Comparison of ENCODE assay signal across 13 cellular contexts in genomic region chr11:121670792-121671275, GRCh38.
DNase-seq lines count a peak whose midpoint lies in the region; ATAC-seq and TF ChIP-seq lines count a peak whose summit lies in the region.
"Had no signal": no experiment of that assay in that cellular context is flagged by ENCODE, and none has a peak within 500 bp of the region (broad histone marks: within the 10 kb centered on the region; RNA-seq: fewer than 3 reads in every experiment).

No MANE protein-coding gene starts in this region.

- TF ChIP-seq POLR2A in breast epithelium (IDR thresholded peaks at IDR 0.05) (no peak), tibial nerve (IDR thresholded peaks at IDR 0.05) (no peak)

- H3K4me3 Mint-ChIP-seq in MCF 10A (ENCODE audit: unreplicated experiment) (no peak overlapping the region), brain (peak overlapping the region; percentile 0 to 83 (median 32)), nephron progenitor cell (no peak overlapping the region)
- H3K4me3 Mint-ChIP-seq: activated naive CD4-positive, alpha-beta T cell treated with anti-CD3 and anti-CD28 coated beads, Interleukin-2, amount 50 U/mL, for 24 hours had no signal

- H3K9me3 ChIP-seq in breast epithelium: no peaks in the 10 kb centered on the region
- H3K9me3 ChIP-seq in tibial nerve: no peaks in the 10 kb centered on the region

- H3K36me3 Mint-ChIP-seq in MCF 10A (ENCODE audit: insufficient read depth, unreplicated experiment) (no peaks in the 10 kb centered on the region), brain (no peaks in the 10 kb centered on the region), nephron progenitor cell (ENCODE audit: low read depth) (no peaks in the 10 kb centered on the region)
- H3K36me3 Mint-ChIP-seq: activated naive CD4-positive, alpha-beta T cell treated with anti-CD3 and anti-CD28 coated beads, Interleukin-2, amount 50 U/mL, for 24 hours had no signal

- DNase-seq in breast epithelium (ENCODE audit: low spot score in 2 of 2) (no peak), MCF 10A (ENCODE audit: unreplicated experiment) (no peak), nephron progenitor cell (no peak), tibial nerve (ENCODE audit: low spot score in 2 of 2) (no peak), retina (no peak), LoVo (ENCODE audit: low spot score) (no peak)
- DNase-seq: ACHN, DMS53 had no signal

- 29 to 36% methylated on average over 5 of the region's 5 CpGs for WGBS in tibial nerve, 2 donors

- H3K9me3 Mint-ChIP-seq in MCF 10A (ENCODE audit: unreplicated experiment) (no peaks in the 10 kb centered on the region), brain (peaks cover 0 to 14% (median 6%) of the 10 kb centered on the region in 5 experiments), nephron progenitor cell (peaks cover 4% of the 10 kb centered on the region)
- H3K9me3 Mint-ChIP-seq: activated naive CD4-positive, alpha-beta T cell treated with anti-CD3 and anti-CD28 coated beads, Interleukin-2, amount 50 U/mL, for 24 hours had no signal

- ATAC-seq in GM19023 (IDR thresholded peaks at IDR 0.05; ENCODE audit: unreplicated experiment): no peak
- ATAC-seq: GM12878 had no signal

- intact Hi-C loops in breast epithelium (cut with DNase I; ENCODE audit: low total_unique reads) (no loop called here), MCF 10A (cut with micrococcal nuclease) (no loop called here)

- no peaks in the 10 kb centered on the region for H3K36me3 ChIP-seq in breast epithelium
- no peaks in the 10 kb centered on the region for H3K36me3 ChIP-seq in tibial nerve

- TF ChIP-seq CTCF in breast epithelium (IDR thresholded peaks at IDR 0.05): no peak
- no peak for TF ChIP-seq CTCF in MCF 10A (IDR thresholded peaks at IDR 0.05; ENCODE audit: unreplicated experiment)
- TF ChIP-seq CTCF in brain (conservative IDR thresholded peaks at IDR 0.05): no peak
- no peak for TF ChIP-seq CTCF in nephron progenitor cell (IDR thresholded peaks at IDR 0.05)
- TF ChIP-seq CTCF in tibial nerve (IDR thresholded peaks at IDR 0.05): no peak

- POLR2A ChIA-PET in MCF 10A (lab: Yijun Ruan, JAX): no interaction called here

- H3K4me3 ChIP-seq in breast epithelium: peak overlapping the region in 2 of 3 donors; percentile 32 to 55
- no peak overlapping the region for H3K4me3 ChIP-seq in tibial nerve
- H3K4me3 ChIP-seq: GM12878, lung had no signal

- no peak for TF ChIP-seq EP300 in tibial nerve (IDR thresholded peaks at IDR 0.05)

- no peaks in the 10 kb centered on the region for H3K27me3 Mint-ChIP-seq in MCF 10A (ENCODE audit: insufficient read depth, unreplicated experiment)
- H3K27me3 Mint-ChIP-seq in brain: no peaks in the 10 kb centered on the region
- peaks cover 3% of the 10 kb centered on the region for H3K27me3 Mint-ChIP-seq in nephron progenitor cell (ENCODE audit: low read depth, poor library complexity)
- H3K27me3 Mint-ChIP-seq: activated naive CD4-positive, alpha-beta T cell treated with anti-CD3 and anti-CD28 coated beads, Interleukin-2, amount 50 U/mL, for 24 hours had no signal

- peaks cover 4 to 12% of the 10 kb centered on the region in 2 donors for H3K4me1 ChIP-seq in breast epithelium
- H3K4me1 ChIP-seq in tibial nerve: peaks cover 0 to 34% (median 14%) of the 10 kb centered on the region in 4 donors

- H3K27ac Mint-ChIP-seq in MCF 10A (ENCODE audit: low read depth, unreplicated experiment) (no peak overlapping the region), brain (peak overlapping the region; percentile 90 to 99 (median 95)), nephron progenitor cell (peak overlapping the region; percentile 27)
- H3K27ac Mint-ChIP-seq: activated naive CD4-positive, alpha-beta T cell treated with anti-CD3 and anti-CD28 coated beads, Interleukin-2, amount 50 U/mL, for 24 hours had no signal

- H3K4me1 Mint-ChIP-seq in MCF 10A (ENCODE audit: insufficient read depth, unreplicated experiment) (no peaks in the 10 kb centered on the region), brain (peaks cover 62% of the 10 kb centered on the region), nephron progenitor cell (peaks cover 62% of the 10 kb centered on the region)
- H3K4me1 Mint-ChIP-seq: activated naive CD4-positive, alpha-beta T cell treated with anti-CD3 and anti-CD28 coated beads, Interleukin-2, amount 50 U/mL, for 24 hours had no signal

- CTCF ChIA-PET in MCF 10A (lab: Yijun Ruan, JAX): interaction anchor here (0.6 to 1.2 kb wide), 2 partner anchors 9 to 1435 kb away, joined by 3 to 4 read pairs; no protein-coding TSS in a partner anchor

- no TSS peak for BruUV-seq in MCF 10A (replicated peaks; lab: Mats Ljungman, UMichigan)

- H3K27ac ChIP-seq in breast epithelium: peak overlapping the region; percentile 75 to 87
- H3K27ac ChIP-seq in tibial nerve: peak overlapping the region; percentile 55 to 88 (median 72)

- H3K27me3 ChIP-seq in breast epithelium (no peaks in the 10 kb centered on the region), tibial nerve (no peaks in the 10 kb centered on the region)

Comparison
In these comparisons a context has a peak if more than half of its experiments do, and no peak if none do; other contexts are left out.
1. H3K4me3 ChIP-seq: peak in breast epithelium (2 of 3); none in tibial nerve (0 of 4).
2. H3K4me3 Mint-ChIP-seq: peak in brain (5 of 5); none in MCF 10A (single experiment) and nephron progenitor cell (single experiment).